ENCODE assay signal across 19 cellular contexts in genomic region chr2:129428086-129428660, GRCh38.
A peak's percentile ranks its signal among the peaks of the same experiment; 100 is the strongest.
DNase-seq lines count a peak whose midpoint lies in the region; ATAC-seq and TF ChIP-seq lines count a peak whose summit lies in the region.
"Had no signal": no experiment of that assay in that cellular context is flagged by ENCODE, and none has a peak within 500 bp of the region (broad histone marks: within the 10 kb centered on the region; RNA-seq: fewer than 3 reads in every experiment).

No MANE protein-coding gene starts in this region.

- H3F3A ChIP-seq in GM23338 (replicated peaks; ENCODE audit: low read depth) = no peaks in the 10 kb centered on the region

- no peaks in the 10 kb centered on the region; the same call in 2 of the 3 replicates for H3K4me1 Mint-ChIP-seq in GM23338

- peaks cover 7% of the 10 kb centered on the region for H3K27me3 Mint-ChIP-seq in GM23338 (ENCODE audit: insufficient read depth, low read depth, poor library complexity)

- TF ChIP-seq CTCF in GM23338 (conservative IDR thresholded peaks at IDR 0.05; ENCODE audit: low read depth in 2 of 2) = no peak

- intact Hi-C loops in posterior cingulate gyrus (cut with DNase I) = no loop called here

- H3K79me2 ChIP-seq in GM23338 (replicated peaks; ENCODE audit: insufficient read depth) = no peaks in the 10 kb centered on the region

- H3K27me3 ChIP-seq in GM23338 (ENCODE audit: insufficient read depth) = no peaks in the 10 kb centered on the region
- H3K27me3 ChIP-seq: BLaER1 treated with 17β-estradiol and CSF1 and Interleukin-3, amounts not matched to agents 10 nM and 100 nM; SJCRH30 had no signal

- no peak overlapping the region for H3K4me3 ChIP-seq in GM23338
- H3K4me3 ChIP-seq: BLaER1 treated with 17β-estradiol and CSF1 and Interleukin-3, amounts not matched to agents 10 nM and 100 nM; SJCRH30 had no signal

- peak; percentile 31; the same call in 2 of the 3 replicates for ATAC-seq in GM23338
- ATAC-seq: CD8-positive, alpha-beta T cell had no signal

- H3K36me3 ChIP-seq in GM23338 (ENCODE audit: insufficient read depth) = no peaks in the 10 kb centered on the region
- H3K36me3 ChIP-seq: BLaER1 treated with 17β-estradiol and CSF1 and Interleukin-3, amounts not matched to agents 10 nM and 100 nM; SJCRH30 had no signal

- H3K9me2 ChIP-seq in GM23338 (ENCODE audit: insufficient read depth) = no peaks in the 10 kb centered on the region

- H3K36me3 Mint-ChIP-seq in GM23338 (ENCODE audit: low read depth) = no peaks in the 10 kb centered on the region
- H3K36me3 Mint-ChIP-seq: CD8-positive, alpha-beta T cell had no signal

- no peak for DNase-seq in GM23338 (ENCODE audit: low spot score)
- DNase-seq in NCI-H526 (lab: John Stamatoyannopoulos, UW) = peak; percentile 88 to 94
- DNase-seq in cerebellum (ENCODE audit: low spot score) = peak; percentile 52
- DNase-seq in posterior cingulate gyrus = peak in 6 of 10 donors; percentile 14 to 88 (median 58)
- no peak for DNase-seq in activated CD4-positive, alpha-beta T cell treated with anti-CD3 and anti-CD28 coated beads, Interleukin-2, amount 50 U/mL, for 1 hour
- no peak for DNase-seq in activated CD4-positive, alpha-beta T cell treated with anti-CD3 and anti-CD28 coated beads for 48 hours
- no peak for DNase-seq in NCI-H82 treated with DMSO at 0.1 percent for 48 hours (lab: John Stamatoyannopoulos, UW; ENCODE audit: unreplicated experiment)
- DNase-seq in activated T-cell treated with anti-CD3 and anti-CD28 coated beads for 4 hours = no peak
- DNase-seq: Calu3; CD8-positive, alpha-beta T cell; GOT3; NCI-H187 treated with DMSO at 0.1 percent for 48 hours; NCI-H345; NCI-H524 treated with DMSO at 0.1 percent for 48 hours; NK-92 treated with Interleukin-12 subunit alpha and Interleukin-12 subunit beta, amount 100 ng/mL, for 24 hours; SJCRH30 had no signal

- H3K27ac Mint-ChIP-seq in GM23338 = no peak overlapping the region
- H3K27ac Mint-ChIP-seq: CD8-positive, alpha-beta T cell; T-helper 1 cell treated with Interleukin-12 subunit alpha and Interleukin-12 subunit beta and Interleukin-4 antibody, amounts not matched to agents 30 μg/mL and 1 μg/mL, for 36 hours had no signal

- H2AFZ ChIP-seq in GM23338 = no peak overlapping the region; the same call in 1 of the 2 replicates

- no peak overlapping the region for H3K27ac ChIP-seq in GM23338 (ENCODE audit: low read depth)
- H3K27ac ChIP-seq: BLaER1 treated with 17β-estradiol and CSF1 and Interleukin-3, amounts not matched to agents 10 nM and 100 nM; RWPE1; SJCRH30 had no signal

- H4K20me1 ChIP-seq in GM23338 (replicated peaks; ENCODE audit: insufficient read depth) = no peaks in the 10 kb centered on the region
- H4K20me1 ChIP-seq: BLaER1 treated with 17β-estradiol and CSF1 and Interleukin-3, amounts not matched to agents 10 nM and 100 nM had no signal

- no peak overlapping the region for H3K4me2 ChIP-seq in GM23338
- H3K4me2 ChIP-seq: BLaER1 treated with 17β-estradiol and CSF1 and Interleukin-3, amounts not matched to agents 10 nM and 100 nM had no signal

- H3K4me1 ChIP-seq in GM23338 (ENCODE audit: insufficient read depth) = no peaks in the 10 kb centered on the region
- H3K4me1 ChIP-seq: BLaER1 treated with 17β-estradiol and CSF1 and Interleukin-3, amounts not matched to agents 10 nM and 100 nM; SJCRH30 had no signal

- no peak overlapping the region for H3K4me3 Mint-ChIP-seq in GM23338
- H3K4me3 Mint-ChIP-seq: CD8-positive, alpha-beta T cell; T-helper 1 cell treated with Interleukin-12 subunit alpha and Interleukin-12 subunit beta and Interleukin-4 antibody, amounts not matched to agents 30 μg/mL and 1 μg/mL, for 36 hours had no signal

- H3K9me3 Mint-ChIP-seq in GM23338 = peaks cover 7% of the 10 kb centered on the region; the same call in 1 of the 3 replicates
- H3K9me3 Mint-ChIP-seq: CD8-positive, alpha-beta T cell; T-helper 1 cell treated with Interleukin-12 subunit alpha and Interleukin-12 subunit beta and Interleukin-4 antibody, amounts not matched to agents 30 μg/mL and 1 μg/mL, for 36 hours had no signal

TF ChIP-seq in GM23338, 12 proteins besides CTCF, POLR2A, EP300 and RAD21 (continues in another document):
- TF ChIP-seq ETS1 (IDR thresholded peaks at IDR 0.05) (no peak), REST (IDR thresholded peaks at IDR 0.05; ENCODE audit: unreplicated experiment) (no peak), POLR2AphosphoS5 (IDR thresholded peaks at IDR 0.05; ENCODE audit: low read depth) (no peak), CREB1 (CRISPR knock-in tag; IDR thresholded peaks at IDR 0.05; ENCODE audit: low read depth) (no peak), STAT1 (IDR thresholded peaks at IDR 0.05; ENCODE audit: unreplicated experiment) (no peak), EZH2phosphoT487 (IDR thresholded peaks at IDR 0.05; ENCODE audit: unreplicated experiment) (no peak), JUNB (IDR thresholded peaks at IDR 0.05; ENCODE audit: unreplicated experiment) (no peak), NANOG (IDR thresholded peaks at IDR 0.05; ENCODE audit: borderline replicate concordance) (no peak), EZH2 (IDR thresholded peaks at IDR 0.05; ENCODE audit: low read depth, unreplicated experiment) (no peak), ZNF114 (CRISPR knock-in tag; IDR thresholded peaks at IDR 0.05) (no peak)

Comparison
In these comparisons a context has a peak if more than half of its experiments do, and no peak if none do; other contexts are left out.
1. DNase-seq: peak in NCI-H526 (2 of 2), cerebellum (single experiment) and posterior cingulate gyrus (6 of 10); none in GM23338 (single experiment), activated CD4-positive, alpha-beta T cell treated with anti-CD3 and anti-CD28 coated beads, Interleukin-2, amount 50 U/mL, for 1 hour (single experiment), activated CD4-positive, alpha-beta T cell treated with anti-CD3 and anti-CD28 coated beads for 48 hours (single experiment), NCI-H82 treated with DMSO at 0.1 percent for 48 hours (single experiment) and activated T-cell treated with anti-CD3 and anti-CD28 coated beads for 4 hours (single experiment).